ENCODE assay signal across 1 cellular context in the genomic region with DNA sequence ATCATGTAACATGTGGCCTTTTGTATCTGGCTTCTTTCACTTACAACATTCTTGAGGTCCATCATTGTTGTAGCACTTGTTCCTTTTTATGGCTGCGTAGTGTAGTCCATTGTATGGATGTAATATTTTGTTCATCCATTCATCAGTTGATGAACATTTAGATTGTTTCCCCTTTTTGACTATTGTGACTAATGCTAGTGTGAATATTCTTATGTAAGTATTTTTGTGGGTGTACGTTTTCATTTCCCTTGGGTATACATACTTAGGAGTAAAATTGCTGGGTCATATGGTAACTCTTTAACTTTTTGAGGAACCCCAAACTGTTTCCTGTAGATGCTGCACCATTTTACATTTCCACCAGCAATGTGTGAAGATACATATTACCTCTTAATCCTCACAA.
TF ChIP-seq lines count a peak whose summit lies in the region.

No MANE protein-coding gene starts in this region.

TF ChIP-seq in GM12878, 131 proteins besides CTCF, POLR2A, EP300 and RAD21:
- TF ChIP-seq IKZF2 (IDR thresholded peaks at IDR 0.05) = peak in 1 of 2 experiments; percentile 24; a peak in 1 of 4 replicates
- TF ChIP-seq MEF2B (IDR thresholded peaks at IDR 0.05; ENCODE audit: partially characterized antibody, poor library complexity, severe bottlenecking) = peak; percentile 76
TF ChIP-seq in GM12878: peak in this region for 2; not testable (repeated sequence) for 129.
